Comparison of ENCODE assay signal across 12 cellular contexts in genomic region chr1:160621633-160622413, GRCh38. TPM values are rescaled to one million over a fixed set of nuclear protein-coding genes. Genes with fewer than 3 reads are reported as not detected.
DNase-seq lines count a peak whose midpoint lies in the region; ATAC-seq, FAIRE-seq and TF ChIP-seq lines count a peak whose summit lies in the region.
"Had no signal": no experiment of that assay in that cellular context is flagged by ENCODE, and none has a peak within 500 bp of the region (broad histone marks: within the 10 kb centered on the region; RNA-seq: fewer than 3 reads in every experiment).

No MANE protein-coding gene starts in this region.

- peaks cover 86% of the 10 kb centered on the region for H3K4me1 Mint-ChIP-seq in stimulated activated naive CD8-positive, alpha-beta T cell treated with anti-CD3 and anti-CD28 coated beads, Interleukin-15, Interleukin-2, amounts not matched to agents 100 ng/mL and 50 ng/mL, for 24 hours (ENCODE audit: low read depth)

- H4K20me1 ChIP-seq in OCI-LY3 (ENCODE audit: insufficient read depth, low read length): no peaks in the 10 kb centered on the region

- H3K27me3 ChIP-seq in OCI-LY3 (ENCODE audit: low read depth, low read length) (no peaks in the 10 kb centered on the region), bronchial epithelial cell (ENCODE audit: control insufficient read depth, insufficient read depth, low read length) (no peaks in the 10 kb centered on the region)

- H3K4me2 ChIP-seq in OCI-LY3 (ENCODE audit: low read length): peak overlapping the region; percentile 31

- H3K4me3 Mint-ChIP-seq in stimulated activated naive CD8-positive, alpha-beta T cell treated with anti-CD3 and anti-CD28 coated beads, Interleukin-15, Interleukin-2, amounts not matched to agents 100 ng/mL and 50 ng/mL, for 24 hours: peak overlapping the region; percentile 68

- H3K4me1 ChIP-seq in OCI-LY3 (ENCODE audit: low read length): peaks cover 56% of the 10 kb centered on the region
- H3K4me1 ChIP-seq: prostate gland had no signal

- no peak overlapping the region for H2AFZ ChIP-seq in OCI-LY3 (ENCODE audit: low read depth, low read length)

- H3K79me2 ChIP-seq in OCI-LY3 (ENCODE audit: low read length): no peaks in the 10 kb centered on the region

- no peak overlapping the region for H3K27ac ChIP-seq in OCI-LY3 (ENCODE audit: low read length)
- H3K27ac ChIP-seq: prostate gland had no signal

- H3K27me3 Mint-ChIP-seq in stimulated activated naive CD8-positive, alpha-beta T cell treated with anti-CD3 and anti-CD28 coated beads, Interleukin-15, Interleukin-2, amounts not matched to agents 100 ng/mL and 50 ng/mL, for 24 hours: no peaks in the 10 kb centered on the region

- H3K36me3 Mint-ChIP-seq in stimulated activated naive CD8-positive, alpha-beta T cell treated with anti-CD3 and anti-CD28 coated beads, Interleukin-15, Interleukin-2, amounts not matched to agents 100 ng/mL and 50 ng/mL, for 24 hours (ENCODE audit: low read depth): peaks cover 95% of the 10 kb centered on the region

- H3K9me3 ChIP-seq in OCI-LY3 (ENCODE audit: insufficient read depth, low read length): no peaks in the 10 kb centered on the region
- H3K9me3 ChIP-seq: prostate gland had no signal

- FAIRE-seq in bronchial epithelial cell (lab: Jason Lieb, UNC): peak; percentile 55
- FAIRE-seq: keratinocyte had no signal

- H3K9me3 Mint-ChIP-seq in stimulated activated naive CD8-positive, alpha-beta T cell treated with anti-CD3 and anti-CD28 coated beads, Interleukin-15, Interleukin-2, amounts not matched to agents 100 ng/mL and 50 ng/mL, for 24 hours: no peaks in the 10 kb centered on the region

- TF ChIP-seq CTCF in OCI-LY3 (IDR thresholded peaks at IDR 0.05; ENCODE audit: low read depth, low read length) (no peak), bronchial epithelial cell (IDR thresholded peaks at IDR 0.05; ENCODE audit: insufficient read depth, low read length, severe bottlenecking) (no peak)

- DNase-seq in stimulated activated naive CD8-positive, alpha-beta T cell treated with anti-CD3 and anti-CD28 coated beads, Interleukin-15, Interleukin-2, amounts not matched to agents 100 U/mL and 50 U/mL, for 24 hours: no peak
- DNase-seq in bronchial epithelial cell (ENCODE audit: low read depth): no peak
- DNase-seq in GF-D8 (lab: John Stamatoyannopoulos, UW): no peak
- no peak for DNase-seq in SHP77 treated with DMSO at 0.1 percent for 48 hours (lab: John Stamatoyannopoulos, UW)
- DNase-seq: aorta; effector CD8-positive, alpha-beta T cell had no signal

- H3K27ac Mint-ChIP-seq in stimulated activated naive CD8-positive, alpha-beta T cell treated with anti-CD3 and anti-CD28 coated beads, Interleukin-15, Interleukin-2, amounts not matched to agents 100 ng/mL and 50 ng/mL, for 24 hours: peak overlapping the region; percentile 99

- H3K4me3 ChIP-seq in OCI-LY3 (ENCODE audit: low read length) (0 out of 2 replicates have a peak overlapping the region, but pooled peaks have one; percentile 3), bronchial epithelial cell (ENCODE audit: low read depth, low read length) (no peak overlapping the region)
- H3K4me3 ChIP-seq: prostate gland had no signal

- ATAC-seq in stimulated activated naive CD8-positive, alpha-beta T cell treated with anti-CD3 and anti-CD28 coated beads, Interleukin-15, Interleukin-2, amounts not matched to agents 100 U/mL and 50 U/mL, for 24 hours: no peak
- ATAC-seq in GM21786 (IDR thresholded peaks at IDR 0.05; ENCODE audit: unreplicated experiment) (no peak), HG02852 (IDR thresholded peaks at IDR 0.05; ENCODE audit: unreplicated experiment) (no peak)

- no peak overlapping the region for H3K9ac ChIP-seq in OCI-LY3 (ENCODE audit: low read length)

- H3K36me3 ChIP-seq in OCI-LY3 (replicated peaks; ENCODE audit: low read depth, low read length): no peaks in the 10 kb centered on the region
- H3K36me3 ChIP-seq in bronchial epithelial cell (ENCODE audit: control insufficient read depth, insufficient read depth, low read length): no peaks in the 10 kb centered on the region
- H3K36me3 ChIP-seq: prostate gland had no signal

RNA-seq across cellular contexts. Expression of gene SLAMF1, which starts 25.0 kb away (rescaled TPM):
- total RNA-seq in bronchial epithelial cell: not detected in 2 replicates

RNA-seq across cellular contexts. Expression of gene CD84, which starts 42.5 kb away (rescaled TPM):
- total RNA-seq in bronchial epithelial cell: not detected in 2 replicates
